18 cellular contexts compared by ENCODE assay signal in the genomic region with DNA sequence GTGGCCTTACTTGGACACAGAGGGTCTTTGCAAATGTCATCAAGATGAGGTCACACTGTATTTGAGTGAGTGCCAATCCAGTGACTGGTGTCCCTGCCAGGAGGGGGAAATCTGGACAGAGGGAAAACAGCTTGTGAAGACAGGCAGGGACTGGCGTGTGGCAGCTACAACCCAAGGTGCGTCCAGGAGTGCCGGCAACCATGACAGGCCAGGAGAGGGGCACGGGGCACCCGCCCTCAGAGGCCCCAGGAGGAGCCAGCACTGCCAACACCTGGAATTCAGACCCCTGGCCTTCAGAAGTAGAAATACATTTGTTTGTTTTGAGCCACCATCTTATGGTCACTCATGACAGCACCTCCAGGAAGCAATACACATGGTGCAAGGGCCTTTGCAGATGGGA.
"Had no signal": no experiment of that assay in that cellular context is flagged by ENCODE, and none has a peak within 500 bp of the region (broad histone marks: within the 10 kb centered on the region; RNA-seq: fewer than 3 reads in every experiment).

No MANE protein-coding gene starts in this region.

- H3K4me3 Mint-ChIP-seq: dendritic cell treated with granulocyte-macrophage colony-stimulating factor and Interleukin-4, amounts not matched to agents 40 ng/mL and 50 ng/mL, for 4 days; effector memory CD8-positive, alpha-beta T cell; natural killer cell treated with Interleukin-12 subunit alpha and Interleukin-12 subunit beta and Interleukin-15 and Interleukin-18, amount 100 ng/mL, for 72 hours; stimulated activated effector memory CD8-positive, alpha-beta T cell treated with anti-CD3 and anti-CD28 coated beads, Interleukin-12 subunit alpha, Interleukin-12 subunit beta, amount 100 ng/mL, for 72 hours; stimulated activated naive CD8-positive, alpha-beta T cell treated with anti-CD3 and anti-CD28 coated beads, Interleukin-15, Interleukin-2, amounts not matched to agents 100 ng/mL and 50 ng/mL, for 24 hours had no signal

- DNase-seq: effector memory CD8-positive, alpha-beta T cell; esophagus squamous epithelium; foreskin fibroblast; kidney; left cardiac atrium; left ventricle myocardium inferior; mesenchymal stem cell; midbrain; psoas muscle; retina; small intestine; stimulated activated CD4-positive, alpha-beta T cell treated with anti-CD3 and anti-CD28 coated beads, Interleukin-2, amount 100 ng/mL, for 48 hours; testis had no signal

- H3K27ac Mint-ChIP-seq: dendritic cell treated with granulocyte-macrophage colony-stimulating factor and Interleukin-4, amounts not matched to agents 40 ng/mL and 50 ng/mL, for 4 days; effector memory CD8-positive, alpha-beta T cell; natural killer cell treated with Interleukin-12 subunit alpha and Interleukin-12 subunit beta and Interleukin-15 and Interleukin-18, amount 100 ng/mL, for 72 hours; stimulated activated naive CD8-positive, alpha-beta T cell treated with anti-CD3 and anti-CD28 coated beads, Interleukin-15, Interleukin-2, amounts not matched to agents 100 ng/mL and 50 ng/mL, for 24 hours had no signal

- H3K27me3 Mint-ChIP-seq: stimulated activated naive CD8-positive, alpha-beta T cell treated with anti-CD3 and anti-CD28 coated beads, Interleukin-15, Interleukin-2, amounts not matched to agents 100 ng/mL and 50 ng/mL, for 24 hours had no signal

- H3K36me3 Mint-ChIP-seq: natural killer cell treated with Interleukin-12 subunit alpha and Interleukin-12 subunit beta and Interleukin-15 and Interleukin-18, amount 100 ng/mL, for 72 hours; stimulated activated effector memory CD8-positive, alpha-beta T cell treated with anti-CD3 and anti-CD28 coated beads, Interleukin-12 subunit alpha, Interleukin-12 subunit beta, amount 100 ng/mL, for 72 hours had no signal

- FAIRE-seq: colon, kidney, small intestine had no signal

- ATAC-seq: effector memory CD8-positive, alpha-beta T cell; left cardiac atrium; psoas muscle; stimulated activated effector memory CD8-positive, alpha-beta T cell treated with anti-CD3 and anti-CD28 coated beads, Interleukin-12 subunit alpha, Interleukin-12 subunit beta, amount 100 ng/mL, for 72 hours had no signal

- H3K9me3 Mint-ChIP-seq: dendritic cell treated with granulocyte-macrophage colony-stimulating factor and Interleukin-4, amounts not matched to agents 40 ng/mL and 50 ng/mL, for 4 days; effector memory CD8-positive, alpha-beta T cell; natural killer cell treated with Interleukin-12 subunit alpha and Interleukin-12 subunit beta and Interleukin-15 and Interleukin-18, amount 100 ng/mL, for 72 hours; stimulated activated effector memory CD8-positive, alpha-beta T cell treated with anti-CD3 and anti-CD28 coated beads, Interleukin-12 subunit alpha, Interleukin-12 subunit beta, amount 100 ng/mL, for 72 hours; stimulated activated naive CD8-positive, alpha-beta T cell treated with anti-CD3 and anti-CD28 coated beads, Interleukin-15, Interleukin-2, amounts not matched to agents 100 ng/mL and 50 ng/mL, for 24 hours had no signal
